1 cellular context compared by ENCODE assay signal in genomic region chr11:761526-762108, GRCh38.
TF ChIP-seq lines count a peak whose summit lies in the region.

No MANE protein-coding gene starts in this region.

TF ChIP-seq in HepG2, 621 proteins besides CTCF, POLR2A, EP300 and RAD21:
- peak; percentile 44 for TF ChIP-seq RBM22 (optimal IDR thresholded peaks at IDR 0.05; ENCODE audit: low read length)
- TF ChIP-seq PLRG1 (conservative IDR thresholded peaks at IDR 0.05), result no peak
- TF ChIP-seq POLR2AphosphoS2 (IDR thresholded peaks at IDR 0.05; ENCODE audit: low read depth, low read length), result no peak
- TF ChIP-seq ZEB1 (IDR thresholded peaks at IDR 0.05; ENCODE audit: insufficient replicate concordance, low read depth), result no peak
- no peak for TF ChIP-seq ZNF773 (CRISPR knock-in tag; IDR thresholded peaks at IDR 0.05; ENCODE audit: borderline replicate concordance)
- TF ChIP-seq ZNF609 (CRISPR knock-in tag; IDR thresholded peaks at IDR 0.05; ENCODE audit: borderline replicate concordance), result no peak
- TF ChIP-seq, protein P1, sequence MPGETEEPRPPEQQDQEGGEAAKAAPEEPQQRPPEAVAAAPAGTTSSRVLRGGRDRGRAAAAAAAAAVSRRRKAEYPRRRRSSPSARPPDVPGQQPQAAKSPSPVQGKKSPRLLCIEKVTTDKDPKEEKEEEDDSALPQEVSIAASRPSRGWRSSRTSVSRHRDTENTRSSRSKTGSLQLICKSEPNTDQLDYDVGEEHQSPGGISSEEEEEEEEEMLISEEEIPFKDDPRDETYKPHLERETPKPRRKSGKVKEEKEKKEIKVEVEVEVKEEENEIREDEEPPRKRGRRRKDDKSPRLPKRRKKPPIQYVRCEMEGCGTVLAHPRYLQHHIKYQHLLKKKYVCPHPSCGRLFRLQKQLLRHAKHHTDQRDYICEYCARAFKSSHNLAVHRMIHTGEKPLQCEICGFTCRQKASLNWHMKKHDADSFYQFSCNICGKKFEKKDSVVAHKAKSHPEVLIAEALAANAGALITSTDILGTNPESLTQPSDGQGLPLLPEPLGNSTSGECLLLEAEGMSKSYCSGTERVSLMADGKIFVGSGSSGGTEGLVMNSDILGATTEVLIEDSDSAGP (CRISPR knock-in tag; IDR thresholded peaks at IDR 0.05; ENCODE audit: borderline replicate concordance), result no peak
- TF ChIP-seq SAP130 (CRISPR knock-in tag; IDR thresholded peaks at IDR 0.05; ENCODE audit: low read depth), result no peak
